Comparison of ENCODE assay signal across 13 cellular contexts in the genomic region with DNA sequence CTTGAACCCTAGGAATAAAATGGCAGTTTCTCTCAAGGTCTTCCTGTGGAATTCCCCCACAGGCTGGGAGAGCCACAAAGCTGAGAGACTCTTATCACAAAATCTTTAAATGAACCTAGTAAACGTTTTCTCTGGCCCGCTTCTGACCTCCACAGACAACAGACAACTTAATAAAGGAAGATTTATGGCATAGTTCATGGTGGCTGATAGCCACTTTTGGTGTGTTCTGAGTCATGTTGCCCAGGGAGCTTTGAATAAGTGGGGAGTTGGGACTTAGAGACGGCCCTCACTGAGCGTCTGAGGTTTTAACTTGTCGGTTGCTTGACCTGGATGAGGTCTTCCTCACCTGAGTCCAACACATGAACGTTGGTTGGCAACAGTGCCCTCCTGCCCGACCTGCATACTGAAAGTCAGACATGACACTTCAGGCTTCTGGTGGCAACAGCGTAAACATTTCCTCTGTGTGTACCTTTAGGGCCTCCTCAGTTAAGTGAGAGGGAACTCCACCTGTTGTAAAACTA.
DNase-seq lines count a peak whose midpoint lies in the region; ATAC-seq, FAIRE-seq and TF ChIP-seq lines count a peak whose summit lies in the region.
"Had no signal": no experiment of that assay in that cellular context is flagged by ENCODE, and none has a peak within 500 bp of the region (broad histone marks: within the 10 kb centered on the region; RNA-seq: fewer than 3 reads in every experiment).

No MANE protein-coding gene starts in this region.

- ATAC-seq in A549 (0 out of 6 replicates have a peak, but pooled peaks of 1 of the 2 experiments have one; percentile 23), left lung (peak; percentile 44), HG03520 (IDR thresholded peaks at IDR 0.05; ENCODE audit: unreplicated experiment) (no peak)
- ATAC-seq: stimulated activated memory B cell treated with anti-CD40 and anti-IgM and Interleukin-4, amounts not matched to agents 10 μg/mL and 1 μg/mL and 100 μg/mL, for 72 hours had no signal

- TF ChIP-seq CTCF in A549 (IDR thresholded peaks at IDR 0.05), result no peak
- no peak for TF ChIP-seq CTCF in HFF-Myc (IDR thresholded peaks at IDR 0.05; ENCODE audit: low read depth, low read length, missing control alignments)
- no peak for TF ChIP-seq CTCF in VCaP (conservative IDR thresholded peaks at IDR 0.05)
- no peak for TF ChIP-seq CTCF in left lung (IDR thresholded peaks at IDR 0.05)
- TF ChIP-seq CTCF in OCI-LY7 (conservative IDR thresholded peaks at IDR 0.05; ENCODE audit: low read length), result no peak

- H3K36me3 ChIP-seq in left lung (peaks cover 0 to 14% of the 10 kb centered on the region in 2 donors), OCI-LY7 (ENCODE audit: insufficient read depth, low read length) (no peaks in the 10 kb centered on the region)

- POLR2A ChIA-PET in A549 (lab: Yijun Ruan, JAX) (no interaction called here), OCI-LY7 (lab: Charles Lee) (no interaction called here)

- H3K4me3 Mint-ChIP-seq in activated naive CD4-positive, alpha-beta T cell treated with anti-CD3 and anti-CD28 coated beads for 36 hours, result no peak overlapping the region
- H3K4me3 Mint-ChIP-seq: stimulated activated memory B cell treated with anti-CD40 and anti-IgM and Interleukin-4, amounts not matched to agents 10 μg/mL and 1 μg/mL and 100 μg/mL, for 72 hours had no signal

- H3K27ac ChIP-seq in A549 (no peak overlapping the region; a peak in 1 of 6 replicates), VCaP (peak overlapping the region; percentile 79), left lung (peak overlapping the region; percentile 39 to 49), OCI-LY7 (ENCODE audit: low read depth, low read length, poor library complexity, severe bottlenecking) (no peak overlapping the region)
- H3K27ac ChIP-seq: BLaER1 treated with 17β-estradiol and CSF1 and Interleukin-3, amounts not matched to agents 10 nM and 100 nM had no signal

- no peak overlapping the region for H3K27ac Mint-ChIP-seq in activated naive CD4-positive, alpha-beta T cell treated with anti-CD3 and anti-CD28 coated beads for 36 hours
- H3K27ac Mint-ChIP-seq: stimulated activated memory B cell treated with anti-CD40 and anti-IgM and Interleukin-4, amounts not matched to agents 10 μg/mL and 1 μg/mL and 100 μg/mL, for 72 hours had no signal

- TF ChIP-seq RAD21 in A549 (conservative IDR thresholded peaks at IDR 0.05 in 1 of 2, IDR thresholded peaks at IDR 0.05 in 1 of 2), result no peak

- H4K20me1 ChIP-seq in OCI-LY7 (ENCODE audit: insufficient read depth, low read length), result no peaks in the 10 kb centered on the region

- no peaks in the 10 kb centered on the region for H3K9me3 Mint-ChIP-seq in activated naive CD4-positive, alpha-beta T cell treated with anti-CD3 and anti-CD28 coated beads for 36 hours
- H3K9me3 Mint-ChIP-seq: stimulated activated memory B cell treated with anti-CD40 and anti-IgM and Interleukin-4, amounts not matched to agents 10 μg/mL and 1 μg/mL and 100 μg/mL, for 72 hours had no signal

- H2AFZ ChIP-seq in OCI-LY7 (ENCODE audit: low read length), result no peak overlapping the region

- no peaks in the 10 kb centered on the region for H3K9me2 ChIP-seq in OCI-LY7 (ENCODE audit: insufficient read depth, low read length)

- no peaks in the 10 kb centered on the region for H3K9me3 ChIP-seq in A549
- no peaks in the 10 kb centered on the region for H3K9me3 ChIP-seq in left lung
- H3K9me3 ChIP-seq in OCI-LY7 (ENCODE audit: low read length), result no peaks in the 10 kb centered on the region
- H3K9me3 ChIP-seq: BLaER1 treated with 17β-estradiol and CSF1 and Interleukin-3, amounts not matched to agents 10 nM and 100 nM had no signal

- no peak for TF ChIP-seq EP300 in A549 (IDR thresholded peaks at IDR 0.05)

- no peak overlapping the region for H3K4me3 ChIP-seq in A549
- H3K4me3 ChIP-seq in HFF-Myc (replicated peaks; ENCODE audit: low read depth, low read length), result no peak overlapping the region
- no peak overlapping the region for H3K4me3 ChIP-seq in left lung
- H3K4me3 ChIP-seq in OCI-LY7 (ENCODE audit: low read depth, low read length, poor library complexity, severe bottlenecking), result no peak overlapping the region
- H3K4me3 ChIP-seq: BLaER1 treated with 17β-estradiol and CSF1 and Interleukin-3, amounts not matched to agents 10 nM and 100 nM had no signal

- H3K27me3 Mint-ChIP-seq in activated naive CD4-positive, alpha-beta T cell treated with anti-CD3 and anti-CD28 coated beads for 36 hours (ENCODE audit: low read depth), result no peaks in the 10 kb centered on the region
- H3K27me3 Mint-ChIP-seq: stimulated activated memory B cell treated with anti-CD40 and anti-IgM and Interleukin-4, amounts not matched to agents 10 μg/mL and 1 μg/mL and 100 μg/mL, for 72 hours had no signal

- peaks cover 8% of the 10 kb centered on the region for H3K36me3 Mint-ChIP-seq in activated naive CD4-positive, alpha-beta T cell treated with anti-CD3 and anti-CD28 coated beads for 36 hours (ENCODE audit: low read depth)

- 65% methylated on average over 8 of the region's 8 CpGs for WGBS in A549 (ENCODE audit: missing lambda C conversion rate)

- no TSS peak for BruUV-seq in OCI-LY7 (replicated peaks; lab: Mats Ljungman, UMichigan)

- DNase-seq in A549 (ENCODE audit: low read depth in 1 of 2, low spot score in 1 of 2), result peak in 1 of 2 experiments; percentile 24
- peak; percentile 26 for DNase-seq in HFF-Myc (ENCODE audit: extremely low read depth, low read depth)
- peak in 1 of 2 donors; percentile 59 for DNase-seq in left lung
- no peak for DNase-seq in OCI-LY7 (ENCODE audit: low spot score)
- DNase-seq in NCI-H1092 treated with DMSO at 0.1 percent for 48 hours (lab: John Stamatoyannopoulos, UW), result no peak
- DNase-seq in activated naive CD4-positive, alpha-beta T cell treated with anti-CD3 and anti-CD28 coated beads for 36 hours, result no peak
- DNase-seq: activated T-cell treated with anti-CD3 and anti-CD28 coated beads, Interleukin-2, amount 50 U/mL, for 48 hours; cortex of kidney; NCI-H2107 had no signal

- H3K4me1 ChIP-seq in A549 (peaks cover 11% of the 10 kb centered on the region; the same call in 2 of the 3 replicates), left lung (peaks cover 22 to 31% of the 10 kb centered on the region in 2 donors), OCI-LY7 (ENCODE audit: insufficient read depth, low read length, poor library complexity, severe bottlenecking) (peaks cover 7% of the 10 kb centered on the region)

- TF ChIP-seq POLR2A in A549 (IDR thresholded peaks at IDR 0.05; ENCODE audit: low read length), result no peak

- intact Hi-C loops in left lung (cut with DNase I) (no loop called here), OCI-LY7 (cut with micrococcal nuclease; ENCODE audit: unreplicated experiment) (no loop called here)
- intact Hi-C loops in activated naive CD4-positive, alpha-beta T cell treated with anti-CD3 and anti-CD28 coated beads for 36 hours (cut with micrococcal nuclease), result no loop called here

- H3K79me2 ChIP-seq in OCI-LY7 (ENCODE audit: insufficient read depth, low read depth, low read length), result no peaks in the 10 kb centered on the region

- H3K4me2 ChIP-seq in A549 (no peak overlapping the region), OCI-LY7 (ENCODE audit: low read length) (no peak overlapping the region)
- H3K4me2 ChIP-seq: BLaER1 treated with 17β-estradiol and CSF1 and Interleukin-3, amounts not matched to agents 10 nM and 100 nM had no signal

- H3K4me1 Mint-ChIP-seq in activated naive CD4-positive, alpha-beta T cell treated with anti-CD3 and anti-CD28 coated beads for 36 hours (ENCODE audit: low read depth), result peaks cover 4% of the 10 kb centered on the region
- H3K4me1 Mint-ChIP-seq: stimulated activated memory B cell treated with anti-CD40 and anti-IgM and Interleukin-4, amounts not matched to agents 10 μg/mL and 1 μg/mL and 100 μg/mL, for 72 hours had no signal

- CTCF ChIA-PET in A549 (lab: Yijun Ruan, JAX), result no interaction called here
- CTCF ChIA-PET in OCI-LY7 (lab: Charles Lee; ENCODE audit: unreplicated experiment), result no interaction called here
- CTCF ChIA-PET in activated naive CD4-positive, alpha-beta T cell treated with anti-CD3 and anti-CD28 coated beads for 36 hours (lab: Charles Lee), result no interaction called here

- no peak for FAIRE-seq in A549 (lab: Jason Lieb, UNC)

- no peaks in the 10 kb centered on the region for H3K27me3 ChIP-seq in left lung
- H3K27me3 ChIP-seq: BLaER1 treated with 17β-estradiol and CSF1 and Interleukin-3, amounts not matched to agents 10 nM and 100 nM had no signal

TF ChIP-seq in A549, 52 proteins besides CTCF, POLR2A, EP300 and RAD21:
- TF ChIP-seq GATA3 (IDR thresholded peaks at IDR 0.05; ENCODE audit: borderline replicate concordance) (peak; percentile 30; the same call in 1 of the 2 replicates), MAZ (IDR thresholded peaks at IDR 0.05; ENCODE audit: borderline replicate concordance, low read depth, low read length) (no peak)

Comparison
In these comparisons a context has a peak if more than half of its experiments do, and no peak if none do; other contexts are left out.
1. H3K27ac ChIP-seq: peak in VCaP (single experiment) and left lung (2 of 2); none in A549 (0 of 2) and OCI-LY7 (single experiment).